In genomic region chr4:175671491-175671934, GRCh38 we compare ENCODE assay signal across 12 cellular contexts.
DNase-seq lines count a peak whose midpoint lies in the region; ATAC-seq and TF ChIP-seq lines count a peak whose summit lies in the region.
"Had no signal": no experiment of that assay in that cellular context is flagged by ENCODE, and none has a peak within 500 bp of the region (broad histone marks: within the 10 kb centered on the region; RNA-seq: fewer than 3 reads in every experiment).

No MANE protein-coding gene starts in this region.

- no CpG with 5 or more reads among the region's 12 CpGs for WGBS in neuronal stem cell (ENCODE audit: extremely low coverage in 2 of 2, insufficient read length in 2 of 2, insufficient replicate concordance in 1 of 2), 2 donors

- CTCF ChIA-PET in Calu3 (lab: Charles Lee) = interaction anchor here (0.6 to 0.9 kb wide), 2 partner anchors 15 to 33 kb away, joined by 4 read pairs; no protein-coding TSS in a partner anchor

- H3K27me3 Mint-ChIP-seq in Calu3 (ENCODE audit: unreplicated experiment) = no peaks in the 10 kb centered on the region
- H3K27me3 Mint-ChIP-seq: CD4-positive, alpha-beta memory T cell had no signal

- peak overlapping the region; percentile 70 for H3K9ac ChIP-seq in neuronal stem cell (ENCODE audit: low read depth, low read length, poor library complexity)

- H3K27me3 ChIP-seq in neuronal stem cell (ENCODE audit: control insufficient read depth in 3 of 3, insufficient read depth in 3 of 3, low read depth in 1 of 3, low read length in 3 of 3) = no peaks in the 10 kb centered on the region

- peak overlapping the region; percentile 23 for H3K4me3 ChIP-seq in LNCaP clone FGC (ENCODE audit: low read depth, low read length)
- H3K4me3 ChIP-seq in neuronal stem cell (ENCODE audit: low read length in 2 of 2) = peak overlapping the region in 1 of 2 donors; percentile 5

- BruUV-seq in Calu3 (replicated peaks; lab: Mats Ljungman, UMichigan) = no TSS peak

- no peaks in the 10 kb centered on the region for H3K36me3 ChIP-seq in neuronal stem cell (replicated peaks in 1 of 2; ENCODE audit: control insufficient read depth in 2 of 2, insufficient read depth in 2 of 2, low read length in 2 of 2)

- H4K8ac ChIP-seq in neuronal stem cell (ENCODE audit: low read depth, low read length) = no peak overlapping the region

- H3K36me3 Mint-ChIP-seq in Calu3 (ENCODE audit: insufficient read depth, unreplicated experiment) = peaks cover 8% of the 10 kb centered on the region
- H3K36me3 Mint-ChIP-seq: CD4-positive, alpha-beta memory T cell; immature natural killer cell had no signal

- H3K4me1 ChIP-seq in neuronal stem cell (ENCODE audit: control insufficient read depth in 2 of 2, insufficient read depth in 1 of 2, low read depth in 1 of 2, low read length in 2 of 2) = peaks cover 0 to 3% of the 10 kb centered on the region in 2 donors

- H2AFZ ChIP-seq in neuronal stem cell (ENCODE audit: low read length) = no peak overlapping the region

- H3K27ac Mint-ChIP-seq in Calu3 (ENCODE audit: unreplicated experiment) = no peak overlapping the region
- H3K27ac Mint-ChIP-seq: CD4-positive, alpha-beta memory T cell; immature natural killer cell had no signal

- no peak for TF ChIP-seq CTCF in Calu3 (IDR thresholded peaks at IDR 0.05; ENCODE audit: unreplicated experiment)
- TF ChIP-seq CTCF in LNCaP clone FGC (IDR thresholded peaks at IDR 0.05; ENCODE audit: control insufficient read depth, extremely low read depth, insufficient read depth) = no peak

- H3K4ac ChIP-seq in neuronal stem cell (ENCODE audit: low read length) = no peak overlapping the region

- no peak overlapping the region for H2BK120ac ChIP-seq in neuronal stem cell (ENCODE audit: low read depth, low read length)

- no peak for DNase-seq in Calu3
- no peak for DNase-seq in LNCaP clone FGC (ENCODE audit: low read depth)
- DNase-seq in neuronal stem cell (ENCODE audit: low spot score) = peak; percentile 20
- no peak for DNase-seq in NCI-H2081 (lab: John Stamatoyannopoulos, UW)
- DNase-seq in GF-D8 (lab: John Stamatoyannopoulos, UW) = no peak
- no peak for DNase-seq in activated T-cell treated with anti-CD3 and anti-CD28 coated beads, Interleukin-2, amount 50 U/mL, for 1 hour
- DNase-seq: activated CD4-positive, CD25-positive, alpha-beta regulatory T cell; CD4-positive, alpha-beta memory T cell; immature natural killer cell; stimulated activated CD4-positive, alpha-beta T cell treated with anti-CD3 and anti-CD28 coated beads, Interleukin-4, amount 100 ng/mL, for 1 hour had no signal

- no peaks in the 10 kb centered on the region for H3K9me3 ChIP-seq in neuronal stem cell (replicated peaks in 1 of 2; ENCODE audit: control insufficient read depth in 2 of 2, insufficient read depth in 1 of 2, low read depth in 1 of 2, low read length in 2 of 2)

- H3K9me3 Mint-ChIP-seq in Calu3 (ENCODE audit: low read depth, unreplicated experiment) = no peaks in the 10 kb centered on the region

- no peak overlapping the region for H2AK5ac ChIP-seq in neuronal stem cell (ENCODE audit: low read depth, low read length)

- H3K79me1 ChIP-seq in neuronal stem cell (ENCODE audit: low read depth, low read length) = no peaks in the 10 kb centered on the region

- intact Hi-C loops in Calu3 (cut with micrococcal nuclease; ENCODE audit: unreplicated experiment) = no loop called here

- H3K14ac ChIP-seq in neuronal stem cell (ENCODE audit: low read length) = no peak overlapping the region

- H2BK5ac ChIP-seq in neuronal stem cell (ENCODE audit: low read length) = peak overlapping the region; percentile 82

- H2BK15ac ChIP-seq in neuronal stem cell (ENCODE audit: low read length) = no peak overlapping the region

- ATAC-seq in HG02763 (IDR thresholded peaks at IDR 0.05; ENCODE audit: unreplicated experiment) = no peak

- H3K23ac ChIP-seq in neuronal stem cell (ENCODE audit: low read depth, low read length, poor library complexity) = no peak overlapping the region

- no peak overlapping the region for H2BK12ac ChIP-seq in neuronal stem cell (ENCODE audit: low read length)

- peak overlapping the region; percentile 76 for H3K4me3 Mint-ChIP-seq in Calu3 (ENCODE audit: low read depth, unreplicated experiment)
- H3K4me3 Mint-ChIP-seq: immature natural killer cell had no signal

- H3K4me1 Mint-ChIP-seq in Calu3 (ENCODE audit: low read depth, unreplicated experiment) = peaks cover 7% of the 10 kb centered on the region
- H3K4me1 Mint-ChIP-seq: CD4-positive, alpha-beta memory T cell; immature natural killer cell had no signal

- H4K91ac ChIP-seq in neuronal stem cell (ENCODE audit: low read depth, low read length, poor library complexity) = no peak overlapping the region

- peak overlapping the region; percentile 54 for H3K4me2 ChIP-seq in neuronal stem cell (ENCODE audit: insufficient read depth, low read length, poor library complexity, severe bottlenecking)

- H3K27ac ChIP-seq in cingulate gyrus (ENCODE audit: low read depth, low read length) = peak overlapping the region; percentile 4
- no peak overlapping the region for H3K27ac ChIP-seq in neuronal stem cell (replicated peaks; ENCODE audit: low read length)

- peak overlapping the region; percentile 91 for H3K18ac ChIP-seq in neuronal stem cell (ENCODE audit: low read length)
